In genomic region chr5:140109050-140109817, GRCh38 we compare ENCODE assay signal across 8 cellular contexts. TPM values are rescaled to one million over a fixed set of nuclear protein-coding genes. Genes with fewer than 3 reads are reported as not detected.
DNase-seq lines count a peak whose midpoint lies in the region; ATAC-seq and TF ChIP-seq lines count a peak whose summit lies in the region.

No MANE protein-coding gene starts in this region.

- no peaks in the 10 kb centered on the region for H4K20me1 ChIP-seq in fibroblast of lung (ENCODE audit: control insufficient read depth, extremely low read depth, insufficient read depth, low read length)

- no peaks in the 10 kb centered on the region for H3K27me3 ChIP-seq in GM06990 (replicated peaks; ENCODE audit: control insufficient read depth, insufficient read depth, low read length)
- H3K27me3 ChIP-seq in Peyer's patch = no peaks in the 10 kb centered on the region
- no peaks in the 10 kb centered on the region for H3K27me3 ChIP-seq in fibroblast of lung (ENCODE audit: control insufficient read depth, insufficient read depth, low read length)
- no peaks in the 10 kb centered on the region for H3K27me3 ChIP-seq in sigmoid colon

- H3K36me3 ChIP-seq in GM06990 (ENCODE audit: control insufficient read depth, insufficient read depth, low read length) (no peaks in the 10 kb centered on the region), Peyer's patch (no peaks in the 10 kb centered on the region), fibroblast of lung (ENCODE audit: control insufficient read depth, insufficient read depth, low read length) (no peaks in the 10 kb centered on the region), sigmoid colon (no peaks in the 10 kb centered on the region)

- no peak overlapping the region for H2AFZ ChIP-seq in fibroblast of lung (ENCODE audit: low read length)

- intact Hi-C loops in sigmoid colon (cut with DNase I) = loop anchor here (5.0 kb wide), 1 partner anchor 37 kb away; no protein-coding TSS in a partner anchor

- peaks cover 56% of the 10 kb centered on the region for H3K79me2 ChIP-seq in fibroblast of lung (ENCODE audit: control insufficient read depth, insufficient read depth, low read length)

- H3K27ac ChIP-seq in Peyer's patch = peak overlapping the region in 2 of 4 donors; percentile 92 to 93
- peak overlapping the region; percentile 80 for H3K27ac ChIP-seq in fibroblast of lung (ENCODE audit: insufficient read depth, low read length)
- H3K27ac ChIP-seq in sigmoid colon = peak overlapping the region; percentile 93 to 99 (median 96)

- H3K4me1 ChIP-seq in Peyer's patch (peaks cover 0 to 35% (median 10%) of the 10 kb centered on the region in 4 donors), fibroblast of lung (ENCODE audit: control insufficient read depth, extremely low read depth, insufficient read depth, low read length) (peaks cover 4% of the 10 kb centered on the region), sigmoid colon (peaks cover 0 to 47% (median 35%) of the 10 kb centered on the region in 4 donors)

- 18 to 42% methylated on average over 23 of the region's 23 CpGs for WGBS in sigmoid colon, 2 donors

- H3K9ac ChIP-seq in fibroblast of lung (ENCODE audit: insufficient read depth, low read length) = no peak overlapping the region

- no peak for TF ChIP-seq CTCF in GM06990 (IDR thresholded peaks at IDR 0.05; ENCODE audit: insufficient read depth, low read length, poor library complexity, severe bottlenecking)
- no peak for TF ChIP-seq CTCF in Peyer's patch (IDR thresholded peaks at IDR 0.05)
- TF ChIP-seq CTCF in fibroblast of lung (conservative IDR thresholded peaks at IDR 0.05 in 1 of 2, IDR thresholded peaks at IDR 0.05 in 1 of 2; ENCODE audit: low read depth in 1 of 2, low read length in 2 of 2) = no peak
- TF ChIP-seq CTCF in sigmoid colon (IDR thresholded peaks at IDR 0.05) = no peak

- TF ChIP-seq EP300 in sigmoid colon (IDR thresholded peaks at IDR 0.05) = no peak

- no peak for ATAC-seq in HG02884 (IDR thresholded peaks at IDR 0.05; ENCODE audit: unreplicated experiment)

- H3K4me3 ChIP-seq in GM06990 (replicated peaks; ENCODE audit: low read depth, low read length) (peak overlapping the region; percentile 87), Peyer's patch (peak overlapping the region; percentile 62 to 70 (median 69)), fibroblast of lung (replicated peaks in 1 of 4; ENCODE audit: control extremely low read depth in 1 of 4, insufficient read depth in 1 of 4, low read depth in 3 of 4, low read length in 4 of 4) (peak overlapping the region; percentile 69 to 86 (median 80)), sigmoid colon (peak overlapping the region; percentile 77 to 86 (median 80))

- H3K9me3 ChIP-seq in Peyer's patch (no peaks in the 10 kb centered on the region), fibroblast of lung (ENCODE audit: control insufficient read depth, insufficient read depth, low read depth, low read length) (no peaks in the 10 kb centered on the region), sigmoid colon (no peaks in the 10 kb centered on the region)

- H3K4me2 ChIP-seq in fibroblast of lung (ENCODE audit: extremely low read depth, insufficient read depth, low read length) = peak overlapping the region; percentile 90

- TF ChIP-seq POLR2A in Peyer's patch (IDR thresholded peaks at IDR 0.05) (no peak), sigmoid colon (IDR thresholded peaks at IDR 0.05) (no peak)

- DNase-seq in GM06990 (ENCODE audit: extremely low read depth, insufficient read length) (no peak), Peyer's patch (peak in 1 of 3 donors; percentile 19), fibroblast of lung (ENCODE audit: low read depth in 2 of 2) (peak in 1 of 2 donors; percentile 18), sigmoid colon (no peak), NCI-H1694 treated with DMSO at 0.1 percent for 48 hours (lab: John Stamatoyannopoulos, UW) (no peak), NCI-H2171 treated with DMSO at 0.1 percent for 48 hours (lab: John Stamatoyannopoulos, UW) (no peak)
- DNase-seq in activated CD4-positive, CD25-positive, alpha-beta regulatory T cell treated with anti-CD3 and anti-CD28 coated beads, Interleukin-2, amount 50 U/mL, for 72 hours = no peak

RNA-seq across cellular contexts. Expression of gene PURA, which starts 4.7 kb away (rescaled TPM):
- total RNA-seq in Peyer's patch (10 to 100 TPM; 22.2 to 24.7 (median 22.7) TPM), fibroblast of lung (19.0 and 20.0 TPM in 2 replicates), sigmoid colon (10 to 100 TPM; 36.4 to 59.8 (median 40.3) TPM)
- polyA plus RNA-seq in fibroblast of lung (4.9 and 8.0 TPM in 2 replicates), sigmoid colon (1 to 10 TPM; 3.6 to 4.8 (median 4.2) TPM)
- polyA plus RNA-seq in fibroblast of lung (2012) = 7.5 and 11.1 TPM in 2 replicates
- 4.4 and 5.3 TPM in 2 replicates for polyA minus RNA-seq in fibroblast of lung (ENCODE audit: low replicate concordance)

RNA-seq across cellular contexts. Expression of gene IGIP, which starts 16.5 kb away (rescaled TPM):
- total RNA-seq in Peyer's patch (10 to 100 TPM; 10.2 to 16.5 (median 12.4) TPM), fibroblast of lung (11.7 and 13.4 TPM in 2 replicates), sigmoid colon (10 to 100 TPM; 24.7 to 35.2 (median 30.0) TPM)
- polyA plus RNA-seq in fibroblast of lung (1.5 and 3.8 TPM in 2 replicates), sigmoid colon (1 to 10 TPM; 3.5 to 6.0 (median 3.9) TPM)
- polyA plus RNA-seq in fibroblast of lung (2012) = 2.2 and 5.1 TPM in 2 replicates
- 3.5 and 4.1 TPM in 2 replicates for polyA minus RNA-seq in fibroblast of lung (ENCODE audit: low replicate concordance)
